In the genomic region with DNA sequence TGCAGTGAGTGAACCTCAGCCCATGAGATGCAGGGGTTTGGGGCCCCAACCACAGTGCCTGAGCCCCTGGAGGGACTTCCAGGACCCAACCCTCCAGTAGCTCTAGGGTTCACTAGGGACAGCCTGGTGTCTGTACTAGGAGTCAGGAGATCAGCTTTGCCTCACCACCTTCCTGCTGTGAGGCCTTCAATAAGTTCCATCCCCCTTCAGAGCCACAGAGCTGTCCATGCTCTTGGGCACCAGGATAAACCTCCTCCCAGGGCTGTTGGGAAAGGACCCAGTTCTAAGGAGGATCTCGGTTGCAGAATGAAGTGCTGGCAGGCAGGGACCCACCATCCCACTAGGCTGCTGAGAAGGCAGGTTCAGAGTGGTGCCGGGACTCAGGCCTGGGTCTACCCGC, we compare ENCODE assay signal across 1 cellular context.
TF ChIP-seq lines count a peak whose summit lies in the region.

No MANE protein-coding gene starts in this region.

TF ChIP-seq in HepG2, 621 proteins besides CTCF, POLR2A, EP300 and RAD21:
- TF ChIP-seq ZFP82 (CRISPR knock-in tag; IDR thresholded peaks at IDR 0.05; ENCODE audit: borderline replicate concordance) (no peak), USF2 (IDR thresholded peaks at IDR 0.05; ENCODE audit: low read depth, low read length) (no peak), USF2 (CRISPR knock-in tag; IDR thresholded peaks at IDR 0.05; ENCODE audit: borderline replicate concordance) (no peak)
